ENCODE assay signal across 9 cellular contexts in the genomic region with DNA sequence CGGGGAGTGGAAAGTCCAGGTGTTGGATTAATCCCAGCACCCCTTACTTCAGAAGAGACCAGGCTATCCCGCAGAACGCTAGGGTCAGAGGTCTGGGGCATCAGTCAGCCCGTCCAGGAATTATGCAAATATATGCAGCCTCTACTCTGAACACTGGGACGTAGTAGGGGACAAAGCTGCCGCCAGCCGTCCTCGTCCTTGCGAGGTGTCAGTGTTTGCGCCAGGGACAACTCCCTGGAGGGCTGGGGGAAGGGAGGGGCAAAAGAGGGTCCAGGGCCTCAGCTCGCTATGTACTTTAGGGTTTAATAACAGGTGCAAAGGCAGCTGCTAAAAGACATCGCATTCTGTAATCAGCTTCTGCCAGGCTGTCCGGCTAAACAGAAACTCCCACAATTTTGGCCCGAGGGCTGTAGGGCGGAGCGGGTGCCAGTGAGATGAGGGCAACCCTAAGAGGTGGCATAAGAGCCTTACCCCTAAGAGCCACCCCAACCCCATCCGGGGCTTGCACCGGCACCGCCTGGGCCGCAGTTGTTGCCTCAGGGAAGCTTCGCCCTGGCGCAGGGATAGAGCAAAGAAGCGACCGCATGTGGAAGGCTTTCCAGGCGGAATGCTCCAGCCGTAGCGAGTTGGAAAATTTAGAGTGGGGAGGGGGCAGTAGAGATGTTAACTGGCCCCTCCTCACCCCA. TPM values are rescaled to one million over a fixed set of nuclear protein-coding genes. Genes with fewer than 3 reads are reported as not detected.
DNase-seq lines count a peak whose midpoint lies in the region; ATAC-seq and TF ChIP-seq lines count a peak whose summit lies in the region.
"Had no signal": no experiment of that assay in that cellular context is flagged by ENCODE, and none has a peak within 500 bp of the region (broad histone marks: within the 10 kb centered on the region; RNA-seq: fewer than 3 reads in every experiment).

No MANE protein-coding gene starts in this region.

- no peaks in the 10 kb centered on the region for H3K9me3 Mint-ChIP-seq in activated T-cell treated with anti-CD3 and anti-CD28 coated beads, Interleukin-2, amount 50 U/mL, for 72 hours
- H3K9me3 Mint-ChIP-seq: activated CD4-positive, alpha-beta memory T cell treated with anti-CD3 and anti-CD28 coated beads for 36 hours had no signal

- H3K27ac Mint-ChIP-seq in activated T-cell treated with anti-CD3 and anti-CD28 coated beads, Interleukin-2, amount 50 U/mL, for 72 hours: no peak overlapping the region
- H3K27ac Mint-ChIP-seq: activated CD4-positive, alpha-beta memory T cell treated with anti-CD3 and anti-CD28 coated beads for 36 hours had no signal

- 41% methylated on average over 14 of the region's 27 CpGs for WGBS in suprapubic skin

- peaks cover 35% of the 10 kb centered on the region for H3K4me1 Mint-ChIP-seq in activated T-cell treated with anti-CD3 and anti-CD28 coated beads, Interleukin-2, amount 50 U/mL, for 72 hours (ENCODE audit: low read depth)

- TF ChIP-seq EP300 in suprapubic skin (IDR thresholded peaks at IDR 0.05): no peak

- H3K27ac ChIP-seq in colonic mucosa (peak overlapping the region; percentile 68), lower lobe of right lung (no peak overlapping the region), suprapubic skin (peak overlapping the region; percentile 74)

- H3K27me3 Mint-ChIP-seq in activated T-cell treated with anti-CD3 and anti-CD28 coated beads, Interleukin-2, amount 50 U/mL, for 72 hours (ENCODE audit: low read depth): peaks cover 94% of the 10 kb centered on the region

- DNase-seq in NT2/D1 (ENCODE audit: low read depth, low spot score): no peak
- DNase-seq in colonic mucosa: no peak
- DNase-seq in lower lobe of right lung: no peak
- no peak for DNase-seq in suprapubic skin (ENCODE audit: low spot score in 2 of 2)
- no peak for DNase-seq in HPDE6-E6E7 (ENCODE audit: extremely low spot score)
- DNase-seq in SW480 (ENCODE audit: low spot score): no peak
- no peak for DNase-seq in activated T-cell treated with anti-CD3 and anti-CD28 coated beads, Interleukin-2, amount 50 U/mL, for 72 hours
- DNase-seq: activated CD4-positive, alpha-beta memory T cell treated with anti-CD3 and anti-CD28 coated beads for 36 hours; NCI-H1105 treated with DMSO at 0.1 percent for 48 hours had no signal

- intact Hi-C loops in colonic mucosa (cut with DNase I) (no loop called here), lower lobe of right lung (cut with DNase I) (no loop called here)

- H3K4me1 ChIP-seq in NT2/D1 (ENCODE audit: insufficient read depth, insufficient read length) (peaks cover 8% of the 10 kb centered on the region), colonic mucosa (peaks cover 5% of the 10 kb centered on the region), lower lobe of right lung (peaks cover 39% of the 10 kb centered on the region), suprapubic skin (peaks cover 54% of the 10 kb centered on the region)

- TF ChIP-seq POLR2A in suprapubic skin (IDR thresholded peaks at IDR 0.05): no peak

- H3K9ac ChIP-seq in NT2/D1 (ENCODE audit: insufficient read length, low read depth) (no peak overlapping the region), colonic mucosa (ENCODE audit: low read depth in 2 of 2, low read length in 2 of 2) (peak overlapping the region; percentile 46 to 51)

- H3K9me3 ChIP-seq in NT2/D1 (ENCODE audit: insufficient read depth, low read length) (no peaks in the 10 kb centered on the region), colonic mucosa (no peaks in the 10 kb centered on the region), lower lobe of right lung (no peaks in the 10 kb centered on the region), suprapubic skin (no peaks in the 10 kb centered on the region)

- H3K4me3 ChIP-seq in NT2/D1 (ENCODE audit: insufficient read length, low read depth) (peak overlapping the region; percentile 45), colonic mucosa (peak overlapping the region; percentile 24), lower lobe of right lung (peak overlapping the region; percentile 35), suprapubic skin (peak overlapping the region; percentile 43)

- H3K36me3 Mint-ChIP-seq in activated T-cell treated with anti-CD3 and anti-CD28 coated beads, Interleukin-2, amount 50 U/mL, for 72 hours (ENCODE audit: insufficient read depth in 2 of 2): peaks cover 13 to 14% of the 10 kb centered on the region in 2 donors

- TF ChIP-seq CTCF in colonic mucosa (IDR thresholded peaks at IDR 0.05) (no peak), lower lobe of right lung (IDR thresholded peaks at IDR 0.05) (no peak), suprapubic skin (IDR thresholded peaks at IDR 0.05) (no peak)

- H3K36me3 ChIP-seq in NT2/D1 (ENCODE audit: insufficient read depth, insufficient read length, low read length): no peaks in the 10 kb centered on the region
- no peaks in the 10 kb centered on the region for H3K36me3 ChIP-seq in colonic mucosa
- H3K36me3 ChIP-seq in lower lobe of right lung: no peaks in the 10 kb centered on the region
- no peaks in the 10 kb centered on the region for H3K36me3 ChIP-seq in suprapubic skin

- peak in 1 of 2 donors; percentile 14 for ATAC-seq in lower lobe of right lung
- ATAC-seq in activated T-cell treated with anti-CD3 and anti-CD28 coated beads, Interleukin-2, amount 50 U/mL, for 72 hours (replicated peaks in 1 of 2): no peak

- H3K4me3 Mint-ChIP-seq in activated T-cell treated with anti-CD3 and anti-CD28 coated beads, Interleukin-2, amount 50 U/mL, for 72 hours: peak overlapping the region in 1 of 2 donors; percentile 47

- H3K27me3 ChIP-seq in NT2/D1 (ENCODE audit: insufficient read depth, insufficient read length) (peaks cover 100% of the 10 kb centered on the region), colonic mucosa (peaks cover 91% of the 10 kb centered on the region), lower lobe of right lung (ENCODE audit: low read depth) (peaks cover 100% of the 10 kb centered on the region), suprapubic skin (peaks cover 99% of the 10 kb centered on the region)

RNA-seq across cellular contexts. Expression of gene HAND2, which starts 8.4 kb away (rescaled TPM):
- total RNA-seq in colonic mucosa (1 to 10 TPM; 1.6 to 9.4 TPM), lower lobe of right lung (0.35 TPM), suprapubic skin (1 to 10 TPM in 3 of 4 donors, under 1 TPM in 1; 0.96 to 5.0 (median 3.3) TPM)
- total RNA-seq in activated T-cell treated with anti-CD3 and anti-CD28 coated beads, Interleukin-2, amount 50 U/mL, for 72 hours: not detected
- total RNA-seq: activated CD4-positive, alpha-beta memory T cell treated with anti-CD3 and anti-CD28 coated beads for 36 hours had no signal
